In genomic region chr14:104739546-104740516, GRCh38 we compare ENCODE assay signal across 13 cellular contexts.
"Had no signal": no experiment of that assay in that cellular context is flagged by ENCODE, and none has a peak within 500 bp of the region (broad histone marks: within the 10 kb centered on the region; RNA-seq: fewer than 3 reads in every experiment).

No MANE protein-coding gene starts in this region.

- H3K36me3 ChIP-seq: ovary had no signal

- H3K4me3 Mint-ChIP-seq: endodermal cell; stimulated activated naive CD8-positive, alpha-beta T cell treated with anti-CD3 and anti-CD28 coated beads, Interleukin-15, Interleukin-2, amounts not matched to agents 100 ng/mL and 50 ng/mL, for 24 hours; T-helper 1 cell treated with Interleukin-12 subunit alpha and Interleukin-12 subunit beta and Interleukin-4 antibody, amounts not matched to agents 30 μg/mL and 1 μg/mL, for 36 hours had no signal

- H3K27me3 ChIP-seq: esophagus muscularis mucosa, ovary had no signal

- FAIRE-seq: TTC549 had no signal

- H3K9me3 ChIP-seq: esophagus muscularis mucosa, ovary had no signal

- H3K27ac ChIP-seq: esophagus muscularis mucosa, ovary had no signal

- H3K4me3 ChIP-seq: esophagus muscularis mucosa, ovary had no signal

- H3K36me3 Mint-ChIP-seq: activated naive CD4-positive, alpha-beta T cell treated with anti-CD3 and anti-CD28 coated beads, Interleukin-2, amount 50 U/mL, for 72 hours had no signal

- H3K27ac Mint-ChIP-seq: activated naive CD4-positive, alpha-beta T cell treated with anti-CD3 and anti-CD28 coated beads, Interleukin-2, amount 50 U/mL, for 72 hours; endodermal cell; stimulated activated naive CD8-positive, alpha-beta T cell treated with anti-CD3 and anti-CD28 coated beads, Interleukin-15, Interleukin-2, amounts not matched to agents 100 ng/mL and 50 ng/mL, for 24 hours; T-helper 1 cell treated with Interleukin-12 subunit alpha and Interleukin-12 subunit beta and Interleukin-4 antibody, amounts not matched to agents 30 μg/mL and 1 μg/mL, for 36 hours had no signal

- DNase-seq: activated CD4-positive, alpha-beta T cell treated with anti-CD3 and anti-CD28 coated beads, Interleukin-2, amount 50 U/mL, for 1 hour; activated effector memory CD4-positive, alpha-beta T cell treated with Interleukin-2 at 50 U/mL for 16 hours; dermis blood vessel endothelial cell; endodermal cell; left cardiac atrium; ovary; stimulated activated CD4-positive, alpha-beta T cell treated with anti-CD3 and anti-CD28 coated beads, Interleukin-4, amount 100 ng/mL, for 1 hour; stimulated activated CD8-positive, alpha-beta memory T cell treated with anti-CD3 and anti-CD28 coated beads, Interleukin-4, amount 100 ng/mL, for 48 hours had no signal

- ATAC-seq: activated naive CD4-positive, alpha-beta T cell treated with anti-CD3 and anti-CD28 coated beads, Interleukin-2, amount 50 U/mL, for 72 hours; left cardiac atrium had no signal

- H3K27me3 Mint-ChIP-seq: stimulated activated naive CD8-positive, alpha-beta T cell treated with anti-CD3 and anti-CD28 coated beads, Interleukin-15, Interleukin-2, amounts not matched to agents 100 ng/mL and 50 ng/mL, for 24 hours had no signal

- H3K4me1 Mint-ChIP-seq: endodermal cell had no signal

- H3K9me3 Mint-ChIP-seq: activated naive CD4-positive, alpha-beta T cell treated with anti-CD3 and anti-CD28 coated beads, Interleukin-2, amount 50 U/mL, for 72 hours; endodermal cell; stimulated activated naive CD8-positive, alpha-beta T cell treated with anti-CD3 and anti-CD28 coated beads, Interleukin-15, Interleukin-2, amounts not matched to agents 100 ng/mL and 50 ng/mL, for 24 hours; T-helper 1 cell treated with Interleukin-12 subunit alpha and Interleukin-12 subunit beta and Interleukin-4 antibody, amounts not matched to agents 30 μg/mL and 1 μg/mL, for 36 hours had no signal
